1 cellular context compared by ENCODE assay signal in genomic region chr17:3693829-3694231, GRCh38.
TF ChIP-seq lines count a peak whose summit lies in the region.

No MANE protein-coding gene starts in this region.

TF ChIP-seq in GM12878, 131 proteins besides CTCF, POLR2A, EP300 and RAD21 (continues in another document):
- no peak for TF ChIP-seq MXI1 (IDR thresholded peaks at IDR 0.05; ENCODE audit: low read depth, low read length)
- peak; percentile 81; the same call in 1 of the 2 replicates for TF ChIP-seq ATF2 (IDR thresholded peaks at IDR 0.05; ENCODE audit: low read length)
- TF ChIP-seq IRF4 (IDR thresholded peaks at IDR 0.05; ENCODE audit: low read depth, low read length) = peak; percentile 83
- peak; percentile 22; the same call in 1 of the 2 replicates for TF ChIP-seq BACH1 (IDR thresholded peaks at IDR 0.05; ENCODE audit: borderline replicate concordance)
- TF ChIP-seq CREM (IDR thresholded peaks at IDR 0.05; ENCODE audit: low read depth) = peak; percentile 69; the same call in 1 of the 2 replicates
- no peak for TF ChIP-seq SPI1 (IDR thresholded peaks at IDR 0.05; ENCODE audit: borderline replicate concordance, insufficient read depth, low read depth, low read length)
- peak; percentile 83 to 94 for TF ChIP-seq BHLHE40 (IDR thresholded peaks at IDR 0.05; ENCODE audit: borderline replicate concordance in 1 of 2, low read depth in 2 of 2, low read length in 1 of 2)
- TF ChIP-seq E2F4 (IDR thresholded peaks at IDR 0.05; ENCODE audit: low read depth, low read length) = no peak
- TF ChIP-seq MTA3 (IDR thresholded peaks at IDR 0.05; ENCODE audit: borderline replicate concordance, low read length) = peak; percentile 92
- TF ChIP-seq ATF7 (IDR thresholded peaks at IDR 0.05; ENCODE audit: low read depth) = peak; percentile 74
- TF ChIP-seq BRCA1 (IDR thresholded peaks at IDR 0.05; ENCODE audit: low read depth, low read length) = no peak
- TF ChIP-seq FOXM1 (IDR thresholded peaks at IDR 0.05; ENCODE audit: low read depth, low read length) = peak; percentile 79
- no peak; a peak in 1 of 4 replicates for TF ChIP-seq CEBPB (IDR thresholded peaks at IDR 0.05; ENCODE audit: borderline replicate concordance in 1 of 2, low read depth in 2 of 2, low read length in 2 of 2)
- TF ChIP-seq SMC3 (IDR thresholded peaks at IDR 0.05; ENCODE audit: borderline replicate concordance, low read length) = no peak
- no peak for TF ChIP-seq POLR2AphosphoS2 (IDR thresholded peaks at IDR 0.05; ENCODE audit: low read depth, low read length)
- peak; percentile 59 for TF ChIP-seq PBX3 (IDR thresholded peaks at IDR 0.05; ENCODE audit: insufficient replicate concordance, low read depth, low read length)
- TF ChIP-seq MEF2B (IDR thresholded peaks at IDR 0.05; ENCODE audit: partially characterized antibody, poor library complexity, severe bottlenecking) = peak; percentile 52
- TF ChIP-seq ZBTB40 (IDR thresholded peaks at IDR 0.05; ENCODE audit: borderline replicate concordance) = no peak
- TF ChIP-seq CEBPZ (IDR thresholded peaks at IDR 0.05; ENCODE audit: low read depth, low read length) = no peak
- TF ChIP-seq ZBED1 (IDR thresholded peaks at IDR 0.05; ENCODE audit: borderline replicate concordance) = peak; percentile 92
- TF ChIP-seq IKZF2 (IDR thresholded peaks at IDR 0.05) = peak; percentile 92 to 95
- peak; percentile 63; the same call in 1 of the 2 replicates for TF ChIP-seq IRF5 (IDR thresholded peaks at IDR 0.05; ENCODE audit: borderline replicate concordance)
- peak; percentile 74 for TF ChIP-seq BCL3 (IDR thresholded peaks at IDR 0.05; ENCODE audit: borderline replicate concordance, insufficient read depth, low read depth, low read length, poor library complexity, severe bottlenecking)
- 0 out of 2 replicates have a peak, but pooled peaks have one; percentile 25 for TF ChIP-seq CHD2 (IDR thresholded peaks at IDR 0.05; ENCODE audit: borderline replicate concordance, low read depth, low read length)
- peak; percentile 90 for TF ChIP-seq BCL11A (IDR thresholded peaks at IDR 0.05; ENCODE audit: low read depth, low read length)
- TF ChIP-seq SP1 (IDR thresholded peaks at IDR 0.05; ENCODE audit: low read depth, low read length) = peak; percentile 54
- peak; percentile 75; the same call in 1 of the 2 replicates for TF ChIP-seq NFIC (IDR thresholded peaks at IDR 0.05; ENCODE audit: low read depth, low read length)
- TF ChIP-seq ZNF207 (IDR thresholded peaks at IDR 0.05; ENCODE audit: borderline replicate concordance) = 0 out of 2 replicates have a peak, but pooled peaks have one; percentile 39
- TF ChIP-seq DPF2 (IDR thresholded peaks at IDR 0.05) = peak; percentile 70
- TF ChIP-seq MLLT1 (IDR thresholded peaks at IDR 0.05) = peak; percentile 96; the same call in 1 of the 2 replicates
- TF ChIP-seq SREBF2 (IDR thresholded peaks at IDR 0.05; ENCODE audit: low read length) = no peak
- no peak for TF ChIP-seq SUZ12 (IDR thresholded peaks at IDR 0.05; ENCODE audit: unreplicated experiment)
- peak; percentile 70 for TF ChIP-seq PKNOX1 (IDR thresholded peaks at IDR 0.05)
- TF ChIP-seq TCF12 (IDR thresholded peaks at IDR 0.05; ENCODE audit: low read depth, low read length) = peak; percentile 87
- TF ChIP-seq PAX8 (IDR thresholded peaks at IDR 0.05) = no peak
- TF ChIP-seq PAX5 (IDR thresholded peaks at IDR 0.05; ENCODE audit: borderline replicate concordance, low read depth, low read length) = peak; percentile 97
- TF ChIP-seq ZBTB33 (IDR thresholded peaks at IDR 0.05) = no peak
- TF ChIP-seq EED (IDR thresholded peaks at IDR 0.05; ENCODE audit: low read depth) = peak; percentile 95
